ENCODE assay signal across 1 cellular context in the genomic region with DNA sequence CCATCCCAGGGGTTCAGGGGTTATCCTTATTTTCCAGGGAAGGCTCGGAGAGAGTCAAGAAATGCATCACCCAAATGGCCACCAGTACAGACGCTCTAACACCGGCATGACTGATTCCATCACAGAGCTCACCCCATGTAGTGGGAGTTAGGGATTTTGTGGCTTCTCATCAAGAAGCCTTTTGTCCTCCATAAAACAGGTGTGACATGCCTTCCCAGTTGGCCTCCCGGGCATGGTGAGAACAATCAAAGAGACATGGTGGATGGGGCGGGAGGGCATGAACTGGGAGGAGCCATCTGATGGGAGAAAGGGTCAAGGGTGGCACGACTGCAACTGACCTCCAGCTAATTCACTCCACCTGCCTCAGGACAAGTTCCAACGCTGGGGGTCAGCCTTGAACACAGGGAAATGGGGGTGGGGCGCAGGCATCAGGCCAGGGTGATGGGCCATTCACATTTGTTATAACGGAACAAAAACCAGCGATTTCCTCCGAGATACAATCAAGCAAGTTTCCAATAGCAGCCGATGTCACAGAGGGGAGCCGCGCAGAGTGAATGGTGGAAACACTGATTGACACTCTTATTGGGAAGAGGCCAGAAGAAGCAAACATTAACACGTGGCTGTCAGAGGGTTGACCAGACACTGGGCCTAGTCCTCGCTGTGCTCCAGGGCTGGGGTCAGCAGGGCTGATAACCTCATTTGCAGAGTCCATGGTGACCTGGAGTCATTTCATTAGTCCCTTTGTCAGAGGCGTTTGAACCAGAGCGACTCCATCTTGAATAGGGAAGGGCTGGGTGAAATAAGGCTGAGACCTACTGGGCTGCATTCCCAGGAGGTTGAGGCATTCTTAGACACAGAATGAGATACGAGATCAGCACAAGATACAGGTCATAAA.
A peak's percentile ranks its signal among the peaks of the same experiment; 100 is the strongest.
TF ChIP-seq lines count a peak whose summit lies in the region.

No MANE protein-coding gene starts in this region.

TF ChIP-seq in K562, 482 proteins besides CTCF, POLR2A, EP300 and RAD21 (continued from another document and continues in another):
- TF ChIP-seq, protein P1, sequence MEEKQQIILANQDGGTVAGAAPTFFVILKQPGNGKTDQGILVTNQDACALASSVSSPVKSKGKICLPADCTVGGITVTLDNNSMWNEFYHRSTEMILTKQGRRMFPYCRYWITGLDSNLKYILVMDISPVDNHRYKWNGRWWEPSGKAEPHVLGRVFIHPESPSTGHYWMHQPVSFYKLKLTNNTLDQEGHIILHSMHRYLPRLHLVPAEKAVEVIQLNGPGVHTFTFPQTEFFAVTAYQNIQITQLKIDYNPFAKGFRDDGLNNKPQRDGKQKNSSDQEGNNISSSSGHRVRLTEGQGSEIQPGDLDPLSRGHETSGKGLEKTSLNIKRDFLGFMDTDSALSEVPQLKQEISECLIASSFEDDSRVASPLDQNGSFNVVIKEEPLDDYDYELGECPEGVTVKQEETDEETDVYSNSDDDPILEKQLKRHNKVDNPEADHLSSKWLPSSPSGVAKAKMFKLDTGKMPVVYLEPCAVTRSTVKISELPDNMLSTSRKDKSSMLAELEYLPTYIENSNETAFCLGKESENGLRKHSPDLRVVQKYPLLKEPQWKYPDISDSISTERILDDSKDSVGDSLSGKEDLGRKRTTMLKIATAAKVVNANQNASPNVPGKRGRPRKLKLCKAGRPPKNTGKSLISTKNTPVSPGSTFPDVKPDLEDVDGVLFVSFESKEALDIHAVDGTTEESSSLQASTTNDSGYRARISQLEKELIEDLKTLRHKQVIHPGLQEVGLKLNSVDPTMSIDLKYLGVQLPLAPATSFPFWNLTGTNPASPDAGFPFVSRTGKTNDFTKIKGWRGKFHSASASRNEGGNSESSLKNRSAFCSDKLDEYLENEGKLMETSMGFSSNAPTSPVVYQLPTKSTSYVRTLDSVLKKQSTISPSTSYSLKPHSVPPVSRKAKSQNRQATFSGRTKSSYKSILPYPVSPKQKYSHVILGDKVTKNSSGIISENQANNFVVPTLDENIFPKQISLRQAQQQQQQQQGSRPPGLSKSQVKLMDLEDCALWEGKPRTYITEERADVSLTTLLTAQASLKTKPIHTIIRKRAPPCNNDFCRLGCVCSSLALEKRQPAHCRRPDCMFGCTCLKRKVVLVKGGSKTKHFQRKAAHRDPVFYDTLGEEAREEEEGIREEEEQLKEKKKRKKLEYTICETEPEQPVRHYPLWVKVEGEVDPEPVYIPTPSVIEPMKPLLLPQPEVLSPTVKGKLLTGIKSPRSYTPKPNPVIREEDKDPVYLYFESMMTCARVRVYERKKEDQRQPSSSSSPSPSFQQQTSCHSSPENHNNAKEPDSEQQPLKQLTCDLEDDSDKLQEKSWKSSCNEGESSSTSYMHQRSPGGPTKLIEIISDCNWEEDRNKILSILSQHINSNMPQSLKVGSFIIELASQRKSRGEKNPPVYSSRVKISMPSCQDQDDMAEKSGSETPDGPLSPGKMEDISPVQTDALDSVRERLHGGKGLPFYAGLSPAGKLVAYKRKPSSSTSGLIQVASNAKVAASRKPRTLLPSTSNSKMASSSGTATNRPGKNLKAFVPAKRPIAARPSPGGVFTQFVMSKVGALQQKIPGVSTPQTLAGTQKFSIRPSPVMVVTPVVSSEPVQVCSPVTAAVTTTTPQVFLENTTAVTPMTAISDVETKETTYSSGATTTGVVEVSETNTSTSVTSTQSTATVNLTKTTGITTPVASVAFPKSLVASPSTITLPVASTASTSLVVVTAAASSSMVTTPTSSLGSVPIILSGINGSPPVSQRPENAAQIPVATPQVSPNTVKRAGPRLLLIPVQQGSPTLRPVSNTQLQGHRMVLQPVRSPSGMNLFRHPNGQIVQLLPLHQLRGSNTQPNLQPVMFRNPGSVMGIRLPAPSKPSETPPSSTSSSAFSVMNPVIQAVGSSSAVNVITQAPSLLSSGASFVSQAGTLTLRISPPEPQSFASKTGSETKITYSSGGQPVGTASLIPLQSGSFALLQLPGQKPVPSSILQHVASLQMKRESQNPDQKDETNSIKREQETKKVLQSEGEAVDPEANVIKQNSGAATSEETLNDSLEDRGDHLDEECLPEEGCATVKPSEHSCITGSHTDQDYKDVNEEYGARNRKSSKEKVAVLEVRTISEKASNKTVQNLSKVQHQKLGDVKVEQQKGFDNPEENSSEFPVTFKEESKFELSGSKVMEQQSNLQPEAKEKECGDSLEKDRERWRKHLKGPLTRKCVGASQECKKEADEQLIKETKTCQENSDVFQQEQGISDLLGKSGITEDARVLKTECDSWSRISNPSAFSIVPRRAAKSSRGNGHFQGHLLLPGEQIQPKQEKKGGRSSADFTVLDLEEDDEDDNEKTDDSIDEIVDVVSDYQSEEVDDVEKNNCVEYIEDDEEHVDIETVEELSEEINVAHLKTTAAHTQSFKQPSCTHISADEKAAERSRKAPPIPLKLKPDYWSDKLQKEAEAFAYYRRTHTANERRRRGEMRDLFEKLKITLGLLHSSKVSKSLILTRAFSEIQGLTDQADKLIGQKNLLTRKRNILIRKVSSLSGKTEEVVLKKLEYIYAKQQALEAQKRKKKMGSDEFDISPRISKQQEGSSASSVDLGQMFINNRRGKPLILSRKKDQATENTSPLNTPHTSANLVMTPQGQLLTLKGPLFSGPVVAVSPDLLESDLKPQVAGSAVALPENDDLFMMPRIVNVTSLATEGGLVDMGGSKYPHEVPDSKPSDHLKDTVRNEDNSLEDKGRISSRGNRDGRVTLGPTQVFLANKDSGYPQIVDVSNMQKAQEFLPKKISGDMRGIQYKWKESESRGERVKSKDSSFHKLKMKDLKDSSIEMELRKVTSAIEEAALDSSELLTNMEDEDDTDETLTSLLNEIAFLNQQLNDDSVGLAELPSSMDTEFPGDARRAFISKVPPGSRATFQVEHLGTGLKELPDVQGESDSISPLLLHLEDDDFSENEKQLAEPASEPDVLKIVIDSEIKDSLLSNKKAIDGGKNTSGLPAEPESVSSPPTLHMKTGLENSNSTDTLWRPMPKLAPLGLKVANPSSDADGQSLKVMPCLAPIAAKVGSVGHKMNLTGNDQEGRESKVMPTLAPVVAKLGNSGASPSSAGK (IDR thresholded peaks at IDR 0.05): 0 out of 2 replicates have a peak, but pooled peaks have one; percentile 16
- no peak for TF ChIP-seq SOX6 (IDR thresholded peaks at IDR 0.05)
- TF ChIP-seq ETV1 (tag; conservative IDR thresholded peaks at IDR 0.05; ENCODE audit: low read depth): no peak
- TF ChIP-seq, protein P2, sequence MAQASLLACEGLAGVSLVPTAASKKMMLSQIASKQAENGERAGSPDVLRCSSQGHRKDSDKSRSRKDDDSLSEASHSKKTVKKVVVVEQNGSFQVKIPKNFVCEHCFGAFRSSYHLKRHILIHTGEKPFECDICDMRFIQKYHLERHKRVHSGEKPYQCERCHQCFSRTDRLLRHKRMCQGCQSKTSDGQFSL (CRISPR knock-in tag; IDR thresholded peaks at IDR 0.05): no peak
- TF ChIP-seq, protein P2 (tag; IDR thresholded peaks at IDR 0.05): peak in 1 of 2 experiments; percentile 85; a peak in 1 of 4 replicates
- peak; percentile 83; the same call in 1 of the 2 replicates for TF ChIP-seq SMAD3 (CRISPR knock-in tag; conservative IDR thresholded peaks at IDR 0.05)
- no peak for TF ChIP-seq ATF1 (CRISPR knock-in tag; IDR thresholded peaks at IDR 0.05)
- TF ChIP-seq ATF1 (tag; IDR thresholded peaks at IDR 0.05): 0 out of 2 replicates have a peak, but pooled peaks have one; percentile 30
- 0 out of 2 replicates have a peak, but pooled peaks have one; percentile 55 for TF ChIP-seq KLF1 (tag; IDR thresholded peaks at IDR 0.05)
- peak; percentile 43; the same call in 1 of the 2 replicates for TF ChIP-seq ZNF239 (CRISPR knock-in tag; IDR thresholded peaks at IDR 0.05)
- no peak for TF ChIP-seq PPARD (CRISPR knock-in tag; IDR thresholded peaks at IDR 0.05)
- no peak for TF ChIP-seq FOXA1 (IDR thresholded peaks at IDR 0.05; ENCODE audit: borderline replicate concordance)
- no peak for TF ChIP-seq KDM2B (CRISPR knock-in tag; IDR thresholded peaks at IDR 0.05)
- TF ChIP-seq, protein P3, sequence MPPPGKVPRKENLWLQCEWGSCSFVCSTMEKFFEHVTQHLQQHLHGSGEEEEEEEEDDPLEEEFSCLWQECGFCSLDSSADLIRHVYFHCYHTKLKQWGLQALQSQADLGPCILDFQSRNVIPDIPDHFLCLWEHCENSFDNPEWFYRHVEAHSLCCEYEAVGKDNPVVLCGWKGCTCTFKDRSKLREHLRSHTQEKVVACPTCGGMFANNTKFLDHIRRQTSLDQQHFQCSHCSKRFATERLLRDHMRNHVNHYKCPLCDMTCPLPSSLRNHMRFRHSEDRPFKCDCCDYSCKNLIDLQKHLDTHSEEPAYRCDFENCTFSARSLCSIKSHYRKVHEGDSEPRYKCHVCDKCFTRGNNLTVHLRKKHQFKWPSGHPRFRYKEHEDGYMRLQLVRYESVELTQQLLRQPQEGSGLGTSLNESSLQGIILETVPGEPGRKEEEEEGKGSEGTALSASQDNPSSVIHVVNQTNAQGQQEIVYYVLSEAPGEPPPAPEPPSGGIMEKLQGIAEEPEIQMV (tag; conservative IDR thresholded peaks at IDR 0.05; ENCODE audit: low read depth): peak; percentile 67; the same call in 1 of the 2 replicates
- no peak for TF ChIP-seq RCOR1 (IDR thresholded peaks at IDR 0.05; ENCODE audit: borderline replicate concordance in 1 of 2, low read depth in 2 of 2, low read length in 2 of 2)
- TF ChIP-seq ZNF134 (CRISPR knock-in tag; conservative IDR thresholded peaks at IDR 0.05): peak; percentile 53; the same call in 1 of the 2 replicates
- TF ChIP-seq TEAD2 (tag; IDR thresholded peaks at IDR 0.05): peak; percentile 78
- TF ChIP-seq ZNF197 (CRISPR knock-in tag; IDR thresholded peaks at IDR 0.05; ENCODE audit: low read depth): peak; percentile 70; the same call in 1 of the 2 replicates
- peak; percentile 82 for TF ChIP-seq ZNF766 (CRISPR knock-in tag; conservative IDR thresholded peaks at IDR 0.05)
- TF ChIP-seq, protein P4, sequence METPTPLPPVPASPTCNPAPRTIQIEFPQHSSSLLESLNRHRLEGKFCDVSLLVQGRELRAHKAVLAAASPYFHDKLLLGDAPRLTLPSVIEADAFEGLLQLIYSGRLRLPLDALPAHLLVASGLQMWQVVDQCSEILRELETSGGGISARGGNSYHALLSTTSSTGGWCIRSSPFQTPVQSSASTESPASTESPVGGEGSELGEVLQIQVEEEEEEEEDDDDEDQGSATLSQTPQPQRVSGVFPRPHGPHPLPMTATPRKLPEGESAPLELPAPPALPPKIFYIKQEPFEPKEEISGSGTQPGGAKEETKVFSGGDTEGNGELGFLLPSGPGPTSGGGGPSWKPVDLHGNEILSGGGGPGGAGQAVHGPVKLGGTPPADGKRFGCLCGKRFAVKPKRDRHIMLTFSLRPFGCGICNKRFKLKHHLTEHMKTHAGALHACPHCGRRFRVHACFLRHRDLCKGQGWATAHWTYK (CRISPR knock-in tag; IDR thresholded peaks at IDR 0.05): no peak
- TF ChIP-seq TEAD1 (CRISPR knock-in tag; IDR thresholded peaks at IDR 0.05): peak in 1 of 2 experiments; percentile 81; a peak in 2 of 4 replicates
- TF ChIP-seq, protein P5, sequence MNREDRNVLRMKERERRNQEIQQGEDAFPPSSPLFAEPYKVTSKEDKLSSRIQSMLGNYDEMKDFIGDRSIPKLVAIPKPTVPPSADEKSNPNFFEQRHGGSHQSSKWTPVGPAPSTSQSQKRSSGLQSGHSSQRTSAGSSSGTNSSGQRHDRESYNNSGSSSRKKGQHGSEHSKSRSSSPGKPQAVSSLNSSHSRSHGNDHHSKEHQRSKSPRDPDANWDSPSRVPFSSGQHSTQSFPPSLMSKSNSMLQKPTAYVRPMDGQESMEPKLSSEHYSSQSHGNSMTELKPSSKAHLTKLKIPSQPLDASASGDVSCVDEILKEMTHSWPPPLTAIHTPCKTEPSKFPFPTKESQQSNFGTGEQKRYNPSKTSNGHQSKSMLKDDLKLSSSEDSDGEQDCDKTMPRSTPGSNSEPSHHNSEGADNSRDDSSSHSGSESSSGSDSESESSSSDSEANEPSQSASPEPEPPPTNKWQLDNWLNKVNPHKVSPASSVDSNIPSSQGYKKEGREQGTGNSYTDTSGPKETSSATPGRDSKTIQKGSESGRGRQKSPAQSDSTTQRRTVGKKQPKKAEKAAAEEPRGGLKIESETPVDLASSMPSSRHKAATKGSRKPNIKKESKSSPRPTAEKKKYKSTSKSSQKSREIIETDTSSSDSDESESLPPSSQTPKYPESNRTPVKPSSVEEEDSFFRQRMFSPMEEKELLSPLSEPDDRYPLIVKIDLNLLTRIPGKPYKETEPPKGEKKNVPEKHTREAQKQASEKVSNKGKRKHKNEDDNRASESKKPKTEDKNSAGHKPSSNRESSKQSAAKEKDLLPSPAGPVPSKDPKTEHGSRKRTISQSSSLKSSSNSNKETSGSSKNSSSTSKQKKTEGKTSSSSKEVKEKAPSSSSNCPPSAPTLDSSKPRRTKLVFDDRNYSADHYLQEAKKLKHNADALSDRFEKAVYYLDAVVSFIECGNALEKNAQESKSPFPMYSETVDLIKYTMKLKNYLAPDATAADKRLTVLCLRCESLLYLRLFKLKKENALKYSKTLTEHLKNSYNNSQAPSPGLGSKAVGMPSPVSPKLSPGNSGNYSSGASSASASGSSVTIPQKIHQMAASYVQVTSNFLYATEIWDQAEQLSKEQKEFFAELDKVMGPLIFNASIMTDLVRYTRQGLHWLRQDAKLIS (CRISPR knock-in tag; IDR thresholded peaks at IDR 0.05): no peak
- TF ChIP-seq ZNF175 (CRISPR knock-in tag; IDR thresholded peaks at IDR 0.05; ENCODE audit: low read depth): peak; percentile 87; the same call in 1 of the 2 replicates
- TF ChIP-seq, protein P6, sequence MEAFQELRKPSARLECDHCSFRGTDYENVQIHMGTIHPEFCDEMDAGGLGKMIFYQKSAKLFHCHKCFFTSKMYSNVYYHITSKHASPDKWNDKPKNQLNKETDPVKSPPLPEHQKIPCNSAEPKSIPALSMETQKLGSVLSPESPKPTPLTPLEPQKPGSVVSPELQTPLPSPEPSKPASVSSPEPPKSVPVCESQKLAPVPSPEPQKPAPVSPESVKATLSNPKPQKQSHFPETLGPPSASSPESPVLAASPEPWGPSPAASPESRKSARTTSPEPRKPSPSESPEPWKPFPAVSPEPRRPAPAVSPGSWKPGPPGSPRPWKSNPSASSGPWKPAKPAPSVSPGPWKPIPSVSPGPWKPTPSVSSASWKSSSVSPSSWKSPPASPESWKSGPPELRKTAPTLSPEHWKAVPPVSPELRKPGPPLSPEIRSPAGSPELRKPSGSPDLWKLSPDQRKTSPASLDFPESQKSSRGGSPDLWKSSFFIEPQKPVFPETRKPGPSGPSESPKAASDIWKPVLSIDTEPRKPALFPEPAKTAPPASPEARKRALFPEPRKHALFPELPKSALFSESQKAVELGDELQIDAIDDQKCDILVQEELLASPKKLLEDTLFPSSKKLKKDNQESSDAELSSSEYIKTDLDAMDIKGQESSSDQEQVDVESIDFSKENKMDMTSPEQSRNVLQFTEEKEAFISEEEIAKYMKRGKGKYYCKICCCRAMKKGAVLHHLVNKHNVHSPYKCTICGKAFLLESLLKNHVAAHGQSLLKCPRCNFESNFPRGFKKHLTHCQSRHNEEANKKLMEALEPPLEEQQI (IDR thresholded peaks at IDR 0.05): no peak
- peak; percentile 74; the same call in 1 of the 2 replicates for TF ChIP-seq ZNF41 (CRISPR knock-in tag; conservative IDR thresholded peaks at IDR 0.05)
- TF ChIP-seq GATA2 (CRISPR knock-in tag; IDR thresholded peaks at IDR 0.05): no peak
- peak; percentile 73 for TF ChIP-seq DMBX1 (CRISPR knock-in tag; IDR thresholded peaks at IDR 0.05; ENCODE audit: borderline replicate concordance)
- peak; percentile 80 for TF ChIP-seq BACH1 (tag; IDR thresholded peaks at IDR 0.05)
- 0 out of 2 replicates have a peak, but pooled peaks have one; percentile 71 for TF ChIP-seq NFXL1 (CRISPR knock-in tag; IDR thresholded peaks at IDR 0.05)
- TF ChIP-seq CC2D1A (IDR thresholded peaks at IDR 0.05): no peak
- TF ChIP-seq TCFL5 (CRISPR knock-in tag; conservative IDR thresholded peaks at IDR 0.05): 0 out of 2 replicates have a peak, but pooled peaks have one; percentile 22
- peak; percentile 70 for TF ChIP-seq SMAD4 (CRISPR knock-in tag; conservative IDR thresholded peaks at IDR 0.05)
